Comparison of ENCODE assay signal across 30 cellular contexts in genomic region chr16:1817276-1817589, GRCh38. TPM values are rescaled to one million over a fixed set of nuclear protein-coding genes. Genes with fewer than 3 reads are reported as not detected.
"Had no signal": no experiment of that assay in that cellular context is flagged by ENCODE, and none has a peak within 500 bp of the region (broad histone marks: within the 10 kb centered on the region; RNA-seq: fewer than 3 reads in every experiment).

No MANE protein-coding gene starts in this region.

- DNase-seq: activated CD4-positive, alpha-beta T cell treated with anti-CD3 and anti-CD28 coated beads, Interleukin-2, amount 10 ng/mL, durations not matched to agents 24 days and 14 days; activated CD4-positive, alpha-beta T cell treated with anti-CD3 and anti-CD28 coated beads, Interleukin-2, amount 50 U/mL, for 4 hours; activated CD8-positive, alpha-beta T cell treated with anti-CD3 and anti-CD28 coated beads for 36 hours; activated gamma-delta T cell treated with Interleukin-2 at 50 U/mL for 16 hours; activated naive CD4-positive, alpha-beta T cell treated with anti-CD3 and anti-CD28 coated beads for 36 hours; activated naive CD8-positive, alpha-beta T cell treated with anti-CD3 and anti-CD28 coated beads, Interleukin-2, amount 50 U/mL, for 24 hours; activated T-cell treated with anti-CD3 and anti-CD28 coated beads, Interleukin-2, amount 50 U/mL, for 1 hour; anterior cingulate cortex; Kasumi-1; KG1; MG63; NCI-H1048; NCI-H1105 treated with DMSO at 0.1 percent for 48 hours; NCI-H1436; NCI-H1694; NCI-H1930; NCI-H2081 treated with DMSO at 0.1 percent for 48 hours; NCI-H345; NCI-H524 treated with DMSO at 0.1 percent for 48 hours; SHP77; SJCRH30; T1000 had no signal

- H3K27me3 Mint-ChIP-seq: activated CD4-positive, alpha-beta T cell treated with anti-CD3 and anti-CD28 coated beads, Interleukin-2, amount 10 ng/mL, durations not matched to agents 24 days and 14 days; activated CD8-positive, alpha-beta T cell treated with anti-CD3 and anti-CD28 coated beads for 36 hours; activated naive CD8-positive, alpha-beta T cell; activated naive CD8-positive, alpha-beta T cell treated with anti-CD3 and anti-CD28 coated beads, Interleukin-2, amount 50 U/mL, for 24 hours; brain had no signal

- H3K36me3 Mint-ChIP-seq: activated naive CD8-positive, alpha-beta T cell had no signal

- H3K36me3 ChIP-seq: SJCRH30 had no signal

- H3K27me3 ChIP-seq: MG63, SJCRH30 had no signal

- H3K4me3 ChIP-seq: MG63, SJCRH30, SK-N-MC had no signal

- H3K27ac Mint-ChIP-seq: activated CD4-positive, alpha-beta T cell treated with anti-CD3 and anti-CD28 coated beads, Interleukin-2, amount 10 ng/mL, durations not matched to agents 24 days and 14 days; activated CD8-positive, alpha-beta T cell treated with anti-CD3 and anti-CD28 coated beads for 36 hours; activated naive CD4-positive, alpha-beta T cell treated with anti-CD3 and anti-CD28 coated beads for 36 hours; activated naive CD8-positive, alpha-beta T cell; activated naive CD8-positive, alpha-beta T cell treated with anti-CD3 and anti-CD28 coated beads, Interleukin-2, amount 50 U/mL, for 24 hours; activated T-helper 1 cell treated with anti-CD3 and anti-CD28 coated beads, Interleukin-12 subunit alpha, Interleukin-12 subunit beta, Interleukin-2, Interleukin-4 antibody, amounts not matched to agents 30 ng/mL and 10 ng/mL and 1 ng/mL, durations not matched to agents 14 hours and 24 hours and 36 hours; brain had no signal

- H3K27ac ChIP-seq: SJCRH30, SK-N-MC had no signal

- ATAC-seq: activated CD8-positive, alpha-beta T cell treated with anti-CD3 and anti-CD28 coated beads for 36 hours; activated naive CD8-positive, alpha-beta T cell treated with anti-CD3 and anti-CD28 coated beads, Interleukin-2, amount 50 U/mL, for 24 hours had no signal

- H3K9me3 Mint-ChIP-seq: activated CD4-positive, alpha-beta T cell treated with anti-CD3 and anti-CD28 coated beads, Interleukin-2, amount 10 ng/mL, durations not matched to agents 24 days and 14 days; activated CD8-positive, alpha-beta T cell treated with anti-CD3 and anti-CD28 coated beads for 36 hours; activated naive CD4-positive, alpha-beta T cell treated with anti-CD3 and anti-CD28 coated beads for 36 hours; activated naive CD8-positive, alpha-beta T cell treated with anti-CD3 and anti-CD28 coated beads, Interleukin-2, amount 50 U/mL, for 24 hours; activated T-helper 1 cell treated with anti-CD3 and anti-CD28 coated beads, Interleukin-12 subunit alpha, Interleukin-12 subunit beta, Interleukin-2, Interleukin-4 antibody, amounts not matched to agents 30 ng/mL and 10 ng/mL and 1 ng/mL, durations not matched to agents 14 hours and 24 hours and 36 hours; brain had no signal

- H3K4me1 ChIP-seq: SJCRH30 had no signal

- H3K4me3 Mint-ChIP-seq: activated CD4-positive, alpha-beta T cell treated with anti-CD3 and anti-CD28 coated beads, Interleukin-2, amount 10 ng/mL, durations not matched to agents 24 days and 14 days; activated CD8-positive, alpha-beta T cell treated with anti-CD3 and anti-CD28 coated beads for 36 hours; activated naive CD4-positive, alpha-beta T cell treated with anti-CD3 and anti-CD28 coated beads for 36 hours; activated naive CD8-positive, alpha-beta T cell; activated naive CD8-positive, alpha-beta T cell treated with anti-CD3 and anti-CD28 coated beads, Interleukin-2, amount 50 U/mL, for 24 hours; activated T-helper 1 cell treated with anti-CD3 and anti-CD28 coated beads, Interleukin-12 subunit alpha, Interleukin-12 subunit beta, Interleukin-2, Interleukin-4 antibody, amounts not matched to agents 30 ng/mL and 10 ng/mL and 1 ng/mL, durations not matched to agents 14 hours and 24 hours and 36 hours; brain had no signal

- H3K9me3 ChIP-seq: MG63, SJCRH30 had no signal

RNA-seq across cellular contexts. Expression of gene IGFALS, which starts 23.7 kb away (rescaled TPM):
- total RNA-seq: activated CD8-positive, alpha-beta memory T cell treated with anti-CD3 and anti-CD28 coated beads for 36 hours; activated CD8-positive, alpha-beta T cell treated with anti-CD3 and anti-CD28 coated beads for 36 hours; activated naive CD4-positive, alpha-beta T cell treated with anti-CD3 and anti-CD28 coated beads for 36 hours; activated T-helper 1 cell treated with anti-CD3 and anti-CD28 coated beads, Interleukin-12 subunit alpha, Interleukin-12 subunit beta, Interleukin-2, Interleukin-4 antibody, amounts not matched to agents 30 ng/mL and 10 ng/mL and 1 ng/mL, durations not matched to agents 14 hours and 24 hours and 36 hours; bronchial epithelial cell; NCI-H460; RPMI7951; SJCRH30 had no signal
